In genomic region chr17:48779421-48779820, GRCh38 we compare ENCODE assay signal across 31 cellular contexts. TPM values are rescaled to one million over a fixed set of nuclear protein-coding genes. Genes with fewer than 3 reads are reported as not detected.
"Had no signal": no experiment of that assay in that cellular context is flagged by ENCODE, and none has a peak within 500 bp of the region (broad histone marks: within the 10 kb centered on the region; RNA-seq: fewer than 3 reads in every experiment).

No MANE protein-coding gene starts in this region.

- H3K36me3 ChIP-seq: colonic mucosa, esophagus squamous epithelium, gastrocnemius medialis, heart right ventricle, left lung, lower lobe of right lung had no signal

- H3K4me1 ChIP-seq: colonic mucosa, esophagus squamous epithelium, gastrocnemius medialis, heart right ventricle, left lung, lower lobe of right lung had no signal

- ATAC-seq: effector memory CD8-positive, alpha-beta T cell; esophagus mucosa; gastrocnemius medialis; heart right ventricle; left cardiac atrium; left lung; left ventricle myocardium superior; lower lobe of right lung; mucosa of descending colon had no signal

- H3K27ac ChIP-seq: colonic mucosa, epithelial cell of prostate, esophagus squamous epithelium, gastrocnemius medialis, heart right ventricle, left lung, lower lobe of right lung had no signal

- DNase-seq: colonic mucosa; cortex of kidney; effector CD8-positive, alpha-beta T cell; effector memory CD8-positive, alpha-beta T cell; endodermal cell; erythroblast; esophagus squamous epithelium; foreskin fibroblast; foreskin melanocyte; gastrocnemius medialis; glutamatergic neuron; head of caudate nucleus; heart right ventricle; hippocampal formation; left cardiac atrium; left lung; left ventricle myocardium superior; lower lobe of right lung; mesenchymal stem cell; mucosa of descending colon; naive B cell had no signal

- H3K27me3 ChIP-seq: colonic mucosa had no signal

- H3K4me3 ChIP-seq: colonic mucosa, esophagus squamous epithelium, gastrocnemius medialis, heart right ventricle, left lung, lower lobe of right lung, mucosa of descending colon had no signal

- H3K9me3 ChIP-seq: colonic mucosa, esophagus squamous epithelium, gastrocnemius medialis, left lung, lower lobe of right lung, mucosa of descending colon had no signal

RNA-seq across cellular contexts. Expression of gene TTLL6, which starts 37.6 kb away (rescaled TPM):
- total RNA-seq: glomerular endothelial cell, kidney epithelial cell, left ventricle myocardium superior, lower leg skin, lung microvascular endothelial cell, mesenteric fat pad, mesothelial cell of epicardium, myocyte had no signal

RNA-seq across cellular contexts. Expression of gene HOXB13, which starts 50.9 kb away (rescaled TPM):
- total RNA-seq: dermis microvascular lymphatic vessel endothelial cell, endodermal cell, esophagus mucosa, esophagus squamous epithelium, gastrocnemius medialis, glomerular endothelial cell, heart right ventricle, kidney epithelial cell, left cardiac atrium, left lung, left ventricle myocardium superior, lower lobe of right lung, lung microvascular endothelial cell, mesenteric fat pad had no signal

RNA-seq across cellular contexts. Expression of gene PRAC2, which starts 56.4 kb away (rescaled TPM):
- total RNA-seq: dermis microvascular lymphatic vessel endothelial cell, endodermal cell, esophagus mucosa, esophagus squamous epithelium, gastrocnemius medialis, glomerular endothelial cell, heart right ventricle, kidney epithelial cell, left cardiac atrium, left lung, left ventricle myocardium superior, lower leg skin, lower lobe of right lung, lung microvascular endothelial cell, mesenteric fat pad, myocyte had no signal

RNA-seq across cellular contexts. Expression of gene PRAC1, which starts 57.1 kb away (rescaled TPM):
- total RNA-seq: dermis microvascular lymphatic vessel endothelial cell, endodermal cell, esophagus mucosa, esophagus squamous epithelium, gastrocnemius medialis, glomerular endothelial cell, heart right ventricle, kidney epithelial cell, left cardiac atrium, left lung, left ventricle myocardium superior, lower leg skin, lower lobe of right lung, lung microvascular endothelial cell, mesenteric fat pad, myocyte had no signal
